In the genomic region with DNA sequence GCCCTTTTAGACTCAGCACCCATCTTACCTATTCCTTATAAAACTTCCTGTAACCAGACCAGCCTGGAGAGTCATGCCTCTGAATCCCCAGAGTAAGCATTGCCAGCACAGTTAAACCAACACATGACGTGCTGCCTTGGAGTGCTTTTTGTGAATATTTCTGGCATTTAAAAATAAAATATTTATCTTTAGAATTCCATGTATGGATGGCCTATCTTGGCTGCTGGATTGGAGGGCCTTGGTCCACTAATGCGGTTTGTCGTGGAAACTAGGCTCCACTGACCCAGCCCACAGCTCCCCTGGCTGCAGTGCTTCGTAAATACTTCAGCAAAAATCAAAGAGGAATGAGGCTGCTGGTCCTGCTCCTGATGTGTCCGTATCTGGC, we compare ENCODE assay signal across 10 cellular contexts. TPM values are rescaled to one million over a fixed set of nuclear protein-coding genes. Genes with fewer than 3 reads are reported as not detected.
"Had no signal": no experiment of that assay in that cellular context is flagged by ENCODE, and none has a peak within 500 bp of the region (broad histone marks: within the 10 kb centered on the region; RNA-seq: fewer than 3 reads in every experiment).

No MANE protein-coding gene starts in this region.

- H3K4me3 Mint-ChIP-seq: activated B cell treated with CpG ODN at 0.5 μM for 24 hours; activated naive CD4-positive, alpha-beta T cell treated with anti-CD3 and anti-CD28 coated beads, Interleukin-2, amount 50 U/mL, for 24 hours; brain; central memory CD8-positive, alpha-beta T cell; nephron; T-helper 1 cell treated with Interleukin-12 subunit alpha and Interleukin-12 subunit beta and Interleukin-4 antibody, amounts not matched to agents 30 μg/mL and 1 μg/mL, for 36 hours had no signal

- H3K27ac ChIP-seq: left lung had no signal

- H3K9me3 ChIP-seq: left lung, tibial nerve had no signal

- H3K27me3 ChIP-seq: left lung, tibial nerve had no signal

- H3K4me1 Mint-ChIP-seq: activated B cell treated with CpG ODN at 0.5 μM for 24 hours; activated naive CD4-positive, alpha-beta T cell treated with anti-CD3 and anti-CD28 coated beads, Interleukin-2, amount 50 U/mL, for 24 hours; central memory CD8-positive, alpha-beta T cell had no signal

- H3K36me3 Mint-ChIP-seq: activated naive CD4-positive, alpha-beta T cell treated with anti-CD3 and anti-CD28 coated beads, Interleukin-2, amount 50 U/mL, for 24 hours; brain had no signal

- H3K9me3 Mint-ChIP-seq: activated B cell treated with CpG ODN at 0.5 μM for 24 hours; activated naive CD4-positive, alpha-beta T cell treated with anti-CD3 and anti-CD28 coated beads, Interleukin-2, amount 50 U/mL, for 24 hours; activated T-helper 2 cell treated with anti-CD3 and anti-CD28 coated beads, Interferon-gamma antibody, Interleukin-2, Interleukin-4, amounts not matched to agents 10 μg/mL and 5 μg/mL and 100 μg/mL, durations not matched to agents 14 hours and 24 hours and 36 hours; brain; central memory CD8-positive, alpha-beta T cell; nephron; T-helper 1 cell treated with Interleukin-12 subunit alpha and Interleukin-12 subunit beta and Interleukin-4 antibody, amounts not matched to agents 30 μg/mL and 1 μg/mL, for 36 hours had no signal

- H3K27me3 Mint-ChIP-seq: activated B cell treated with CpG ODN at 0.5 μM for 24 hours had no signal

- H3K4me3 ChIP-seq: left lung, tibial nerve had no signal

- H3K27ac Mint-ChIP-seq: activated B cell treated with CpG ODN at 0.5 μM for 24 hours; activated naive CD4-positive, alpha-beta T cell treated with anti-CD3 and anti-CD28 coated beads, Interleukin-2, amount 50 U/mL, for 24 hours; activated T-helper 2 cell treated with anti-CD3 and anti-CD28 coated beads, Interferon-gamma antibody, Interleukin-2, Interleukin-4, amounts not matched to agents 10 μg/mL and 5 μg/mL and 100 μg/mL, durations not matched to agents 14 hours and 24 hours and 36 hours; brain; nephron; T-helper 1 cell treated with Interleukin-12 subunit alpha and Interleukin-12 subunit beta and Interleukin-4 antibody, amounts not matched to agents 30 μg/mL and 1 μg/mL, for 36 hours had no signal

- DNase-seq: activated B cell treated with CpG ODN at 0.5 μM for 24 hours, left lung had no signal

RNA-seq across cellular contexts. Expression of a gene that starts 17.5 kb away (rescaled TPM):
- total RNA-seq: activated CD8-positive, alpha-beta memory T cell treated with anti-CD3 and anti-CD28 coated beads for 36 hours; activated T-helper 2 cell treated with anti-CD3 and anti-CD28 coated beads, Interferon-gamma antibody, Interleukin-2, Interleukin-4, amounts not matched to agents 10 μg/mL and 5 μg/mL and 100 μg/mL, durations not matched to agents 14 hours and 24 hours and 36 hours had no signal

RNA-seq across cellular contexts. Expression of a gene that starts 56.1 kb away (rescaled TPM):
- total RNA-seq: activated CD8-positive, alpha-beta memory T cell treated with anti-CD3 and anti-CD28 coated beads for 36 hours; activated T-helper 2 cell treated with anti-CD3 and anti-CD28 coated beads, Interferon-gamma antibody, Interleukin-2, Interleukin-4, amounts not matched to agents 10 μg/mL and 5 μg/mL and 100 μg/mL, durations not matched to agents 14 hours and 24 hours and 36 hours had no signal
